1 cellular context compared by ENCODE assay signal in genomic region chr7:154726368-154726767, GRCh38.
TF ChIP-seq lines count a peak whose summit lies in the region.

No MANE protein-coding gene starts in this region.

TF ChIP-seq in K562, 482 proteins besides CTCF, POLR2A, EP300 and RAD21 (continued from another document):
- no peak for TF ChIP-seq MNT (conservative IDR thresholded peaks at IDR 0.05)
- no peak for TF ChIP-seq C11orf30 (IDR thresholded peaks at IDR 0.05; ENCODE audit: low read depth)
- TF ChIP-seq BRD4 (IDR thresholded peaks at IDR 0.05), result no peak
- no peak for TF ChIP-seq HMGN3 (IDR thresholded peaks at IDR 0.05; ENCODE audit: borderline replicate concordance, extremely low read depth, insufficient read length, low read depth, low read length)
- TF ChIP-seq BCOR (IDR thresholded peaks at IDR 0.05), result no peak
- TF ChIP-seq FOXA1 (IDR thresholded peaks at IDR 0.05; ENCODE audit: borderline replicate concordance), result no peak
- peak; percentile 86 for TF ChIP-seq TRIM28 (IDR thresholded peaks at IDR 0.05)
TF ChIP-seq in K562: peak in this region for 7.
